Comparison of ENCODE assay signal across 8 cellular contexts in the genomic region with DNA sequence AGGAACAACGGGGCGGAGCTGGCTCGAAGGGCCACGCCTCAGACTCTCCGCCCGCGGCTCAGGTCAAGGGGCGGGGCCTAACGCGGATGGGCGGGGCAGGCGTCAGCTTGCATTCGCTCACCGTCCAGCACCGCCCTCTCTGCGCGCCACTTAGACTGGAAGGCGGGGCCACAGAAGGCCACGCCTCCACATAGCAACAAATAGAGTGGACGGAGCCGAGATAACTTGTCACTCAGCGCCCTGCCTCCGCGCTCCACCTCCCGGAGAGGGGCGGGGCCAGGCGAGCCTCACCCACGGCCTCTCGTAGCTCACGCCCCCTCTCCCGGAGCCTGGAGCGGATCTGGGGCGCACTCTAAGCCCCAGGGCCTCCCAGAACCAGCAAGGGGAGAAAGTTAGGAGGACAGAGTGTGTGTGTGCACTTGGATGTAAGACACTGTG. TPM values are rescaled to one million over a fixed set of nuclear protein-coding genes. Genes with fewer than 3 reads are reported as not detected.
DNase-seq lines count a peak whose midpoint lies in the region; ATAC-seq, FAIRE-seq and TF ChIP-seq lines count a peak whose summit lies in the region.

No MANE protein-coding gene starts in this region.

- peak overlapping the region; percentile 79 for H3K9ac ChIP-seq in astrocyte (ENCODE audit: low read length)

- DNase-seq in NCI-H1930 (lab: John Stamatoyannopoulos, UW) (peak; percentile 97 to 98), T-helper 22 cell (ENCODE audit: low read depth) (peak; percentile 97), astrocyte (ENCODE audit: low read depth) (peak; percentile 92), right atrium auricular region (ENCODE audit: low spot score) (peak; percentile 100), pulmonary artery endothelial cell (ENCODE audit: low read depth, low spot score) (peak; percentile 96), urothelium cell line (ENCODE audit: low spot score) (peak; percentile 99)

- peaks cover 5% of the 10 kb centered on the region for H3K27me3 ChIP-seq in astrocyte (ENCODE audit: insufficient read depth, low read length)
- no peaks in the 10 kb centered on the region for H3K27me3 ChIP-seq in right atrium auricular region

- peak overlapping the region; percentile 82 for H2AFZ ChIP-seq in astrocyte (ENCODE audit: low read depth, low read length)

- no peaks in the 10 kb centered on the region for H4K20me1 ChIP-seq in astrocyte (ENCODE audit: insufficient read depth, low read length)

- H3K27ac ChIP-seq in astrocyte (ENCODE audit: low read depth, low read length) (peak overlapping the region; percentile 46), right atrium auricular region (peak overlapping the region; percentile 95 to 98)

- peak overlapping the region; percentile 54 for H3K4me3 ChIP-seq in astrocyte (ENCODE audit: insufficient read depth, low read depth, low read length)
- peak overlapping the region; percentile 73 to 84 for H3K4me3 ChIP-seq in right atrium auricular region

- H3K36me3 ChIP-seq in astrocyte (ENCODE audit: insufficient read depth, low read length), result no peaks in the 10 kb centered on the region
- H3K36me3 ChIP-seq in right atrium auricular region, result no peaks in the 10 kb centered on the region

- TF ChIP-seq CTCF in astrocyte (IDR thresholded peaks at IDR 0.05; ENCODE audit: insufficient read depth, low read depth, low read length) (no peak), right atrium auricular region (IDR thresholded peaks at IDR 0.05) (no peak)

- H3K4me1 Mint-ChIP-seq in astrocyte (ENCODE audit: low read depth, unreplicated experiment), result peaks cover 16% of the 10 kb centered on the region

- peak overlapping the region; percentile 88 for H3K4me2 ChIP-seq in astrocyte (ENCODE audit: low read length)

- no peaks in the 10 kb centered on the region for H3K36me3 Mint-ChIP-seq in astrocyte (ENCODE audit: low read depth, unreplicated experiment)

- H3K27me3 Mint-ChIP-seq in astrocyte (ENCODE audit: low read depth, unreplicated experiment), result peaks cover 25% of the 10 kb centered on the region

- peak overlapping the region; percentile 91 for H3K4me3 Mint-ChIP-seq in astrocyte (ENCODE audit: unreplicated experiment)

- no peaks in the 10 kb centered on the region for H3K79me2 ChIP-seq in astrocyte (ENCODE audit: insufficient read depth, low read length)

- FAIRE-seq in astrocyte (lab: Jason Lieb, UNC) (no peak), urothelium cell line (lab: Jason Lieb, UNC) (peak; percentile 89)

- H3K27ac Mint-ChIP-seq in astrocyte (ENCODE audit: unreplicated experiment), result peak overlapping the region; percentile 91

- H3K4me1 ChIP-seq in astrocyte (ENCODE audit: insufficient read depth, low read length), result peaks cover 23% of the 10 kb centered on the region
- H3K4me1 ChIP-seq in right atrium auricular region, result peaks cover 0 to 32% of the 10 kb centered on the region in 2 donors

- no peaks in the 10 kb centered on the region for H3K9me3 Mint-ChIP-seq in astrocyte (ENCODE audit: unreplicated experiment)

- ATAC-seq in GM18502 (IDR thresholded peaks at IDR 0.05; ENCODE audit: poor library complexity, unreplicated experiment) (peak; percentile 87), HG02981 (IDR thresholded peaks at IDR 0.05; ENCODE audit: unreplicated experiment) (peak; percentile 82)

- H3K9me3 ChIP-seq in astrocyte (ENCODE audit: insufficient read depth, low read depth, low read length), result no peaks in the 10 kb centered on the region
- no peaks in the 10 kb centered on the region for H3K9me3 ChIP-seq in right atrium auricular region

RNA-seq across cellular contexts. Expression of a gene that starts 0.3 kb away (rescaled TPM):
- total RNA-seq in astrocyte, result 27.1 and 32.7 TPM in 2 replicates
- 100 to 1,000 TPM; 123 to 199 TPM for total RNA-seq in right atrium auricular region
- total RNA-seq in pulmonary artery endothelial cell, result 53.9 and 68.7 TPM in 2 replicates

RNA-seq across cellular contexts. Expression of a gene that starts 1.0 kb away (rescaled TPM):
- total RNA-seq in astrocyte (0.41 and 0.53 TPM in 2 replicates), right atrium auricular region (1 to 10 TPM; 5.2 to 5.5 TPM), pulmonary artery endothelial cell (0.20 and 0.28 TPM in 2 replicates)

RNA-seq across cellular contexts. Expression of a gene that starts 21.7 kb away (rescaled TPM):
- total RNA-seq in astrocyte, result 49.7 and 58.5 TPM in 2 replicates
- total RNA-seq in right atrium auricular region, result 10 to 100 TPM; 19.2 to 25.4 TPM
- 17.1 and 21.0 TPM in 2 replicates for total RNA-seq in pulmonary artery endothelial cell

RNA-seq across cellular contexts. Expression of a gene that starts 40.0 kb away (rescaled TPM):
- total RNA-seq in astrocyte (21.6 and 22.9 TPM in 2 replicates), right atrium auricular region (10 to 100 TPM; 12.7 to 27.2 TPM), pulmonary artery endothelial cell (18.8 and 22.9 TPM in 2 replicates)

RNA-seq across cellular contexts. Expression of a gene that starts 52.6 kb away (rescaled TPM):
- total RNA-seq in astrocyte (1.5 and 2.6 TPM in 2 replicates), right atrium auricular region (1 to 10 TPM; 4.8 to 5.1 TPM), pulmonary artery endothelial cell (1.0 and 1.2 TPM in 2 replicates)

Comparison
In these comparisons a context has a peak if more than half of its experiments do, and no peak if none do; other contexts are left out.
1. Peak in every context shown above with its lines: DNase-seq, ATAC-seq, H3K4me3 ChIP-seq and H3K27ac ChIP-seq.